Comparison of ENCODE assay signal across 16 cellular contexts in genomic region chr4:42262701-42263490, GRCh38.
"Had no signal": no experiment of that assay in that cellular context is flagged by ENCODE, and none has a peak within 500 bp of the region (broad histone marks: within the 10 kb centered on the region; RNA-seq: fewer than 3 reads in every experiment).

No MANE protein-coding gene starts in this region.

- H3K4me2 ChIP-seq: smooth muscle cell had no signal

- H3K4me3 Mint-ChIP-seq: activated CD8-positive, alpha-beta memory T cell treated with anti-CD3 and anti-CD28 coated beads, Interleukin-2, amount 10 ng/mL, durations not matched to agents 7 days and 5 days; activated naive CD8-positive, alpha-beta T cell; activated T-cell treated with anti-CD3 and anti-CD28 coated beads, Interleukin-2, amount 50 U/mL, for 24 hours; immature natural killer cell; neural crest cell; stimulated activated effector memory CD8-positive, alpha-beta T cell treated with anti-CD3 and anti-CD28 coated beads, Interleukin-12 subunit alpha, Interleukin-12 subunit beta, amount 100 ng/mL, for 72 hours; T-helper 2 cell treated with Interferon-gamma antibody and Interleukin-4, amounts not matched to agents 5 μg/mL and 100 μg/mL, for 36 hours had no signal

- H3K4me1 Mint-ChIP-seq: activated CD8-positive, alpha-beta memory T cell treated with anti-CD3 and anti-CD28 coated beads, Interleukin-2, amount 10 ng/mL, durations not matched to agents 7 days and 5 days; immature natural killer cell; neural crest cell; stimulated activated effector memory CD8-positive, alpha-beta T cell treated with anti-CD3 and anti-CD28 coated beads, Interleukin-12 subunit alpha, Interleukin-12 subunit beta, amount 100 ng/mL, for 72 hours had no signal

- H3K27me3 ChIP-seq: dorsolateral prefrontal cortex, pancreas, tibial artery had no signal

- H3K36me3 ChIP-seq: pancreas, tibial artery had no signal

- H3K9me3 ChIP-seq: pancreas, tibial artery had no signal

- H3K27ac Mint-ChIP-seq: activated CD8-positive, alpha-beta memory T cell treated with anti-CD3 and anti-CD28 coated beads, Interleukin-2, amount 10 ng/mL, durations not matched to agents 7 days and 5 days; activated naive CD8-positive, alpha-beta T cell; activated T-cell treated with anti-CD3 and anti-CD28 coated beads, Interleukin-2, amount 50 U/mL, for 24 hours; immature natural killer cell; stimulated activated effector memory CD8-positive, alpha-beta T cell treated with anti-CD3 and anti-CD28 coated beads, Interleukin-12 subunit alpha, Interleukin-12 subunit beta, amount 100 ng/mL, for 72 hours; T-helper 2 cell treated with Interferon-gamma antibody and Interleukin-4, amounts not matched to agents 5 μg/mL and 100 μg/mL, for 36 hours had no signal

- H3K27ac ChIP-seq: dorsolateral prefrontal cortex, pancreas, tibial artery had no signal

- DNase-seq: activated CD4-positive, alpha-beta T cell treated with anti-CD3 and anti-CD28 coated beads for 1 hour; activated CD4-positive, alpha-beta T cell treated with anti-CD3 and anti-CD28 coated beads, Interleukin-2, amount 50 U/mL, for 48 hours; activated CD8-positive, alpha-beta memory T cell treated with anti-CD3 and anti-CD28 coated beads, Interleukin-2, amount 10 ng/mL, durations not matched to agents 7 days and 5 days; activated effector memory CD4-positive, alpha-beta T cell treated with anti-CD3 and anti-CD28 coated beads, Interleukin-2, amount 50 U/mL, for 16 hours; activated T-cell treated with anti-CD3 and anti-CD28 coated beads, Interleukin-2, amount 50 U/mL, for 24 hours; anterior cingulate cortex; dorsolateral prefrontal cortex; immature natural killer cell; pancreas; SW 1271; tibial artery had no signal

- H3K27me3 Mint-ChIP-seq: activated CD8-positive, alpha-beta memory T cell treated with anti-CD3 and anti-CD28 coated beads, Interleukin-2, amount 10 ng/mL, durations not matched to agents 7 days and 5 days; activated T-cell treated with anti-CD3 and anti-CD28 coated beads, Interleukin-2, amount 50 U/mL, for 24 hours had no signal

- H3K4me3 ChIP-seq: dorsolateral prefrontal cortex, pancreas, smooth muscle cell, tibial artery had no signal

- H3K4me1 ChIP-seq: pancreas, tibial artery had no signal

- ATAC-seq: activated CD8-positive, alpha-beta memory T cell treated with anti-CD3 and anti-CD28 coated beads, Interleukin-2, amount 10 ng/mL, durations not matched to agents 7 days and 5 days; pancreas; stimulated activated effector memory CD8-positive, alpha-beta T cell treated with anti-CD3 and anti-CD28 coated beads, Interleukin-12 subunit alpha, Interleukin-12 subunit beta, amount 100 ng/mL, for 72 hours had no signal

- H3K36me3 Mint-ChIP-seq: activated CD8-positive, alpha-beta memory T cell treated with anti-CD3 and anti-CD28 coated beads, Interleukin-2, amount 10 ng/mL, durations not matched to agents 7 days and 5 days; activated naive CD8-positive, alpha-beta T cell; immature natural killer cell; stimulated activated effector memory CD8-positive, alpha-beta T cell treated with anti-CD3 and anti-CD28 coated beads, Interleukin-12 subunit alpha, Interleukin-12 subunit beta, amount 100 ng/mL, for 72 hours had no signal

- FAIRE-seq: pancreas had no signal

- H3K9me3 Mint-ChIP-seq: activated T-cell treated with anti-CD3 and anti-CD28 coated beads, Interleukin-2, amount 50 U/mL, for 24 hours; immature natural killer cell; stimulated activated effector memory CD8-positive, alpha-beta T cell treated with anti-CD3 and anti-CD28 coated beads, Interleukin-12 subunit alpha, Interleukin-12 subunit beta, amount 100 ng/mL, for 72 hours; T-helper 2 cell treated with Interferon-gamma antibody and Interleukin-4, amounts not matched to agents 5 μg/mL and 100 μg/mL, for 36 hours had no signal
